Comparison of ENCODE assay signal across 36 cellular contexts in genomic region chr2:131201098-131201497, GRCh38. TPM values are rescaled to one million over a fixed set of nuclear protein-coding genes. Genes with fewer than 3 reads are reported as not detected.
"Had no signal": no experiment of that assay in that cellular context is flagged by ENCODE, and none has a peak within 500 bp of the region (broad histone marks: within the 10 kb centered on the region; RNA-seq: fewer than 3 reads in every experiment).

No MANE protein-coding gene starts in this region.

- FAIRE-seq: colon, endometrium, endothelial cell of umbilical vein had no signal

- ATAC-seq: activated naive CD8-positive, alpha-beta T cell treated with anti-CD3 and anti-CD28 coated beads, Interleukin-2, amount 50 U/mL, for 24 hours; activated T-cell treated with anti-CD3 and anti-CD28 coated beads, Interleukin-2, amount 50 U/mL, for 72 hours; body of pancreas; effector memory CD8-positive, alpha-beta T cell; gastroesophageal sphincter; heart right ventricle; WTC11 had no signal

- H3K9me3 ChIP-seq: adrenal gland, body of pancreas, esophagus squamous epithelium, gastroesophageal sphincter, heart right ventricle had no signal

- H3K27me3 ChIP-seq: adrenal gland, body of pancreas, esophagus squamous epithelium had no signal

- DNase-seq: activated CD4-positive, alpha-beta memory T cell treated with anti-CD3 and anti-CD28 coated beads, Interleukin-2, amount 10 ng/mL, durations not matched to agents 7 days and 5 days; activated CD4-positive, alpha-beta T cell treated with anti-CD3 and anti-CD28 coated beads for 1 hour; activated CD4-positive, alpha-beta T cell treated with anti-CD3 and anti-CD28 coated beads for 4 hours; activated CD4-positive, alpha-beta T cell treated with anti-CD3 and anti-CD28 coated beads, Interleukin-2, amount 10 ng/mL, durations not matched to agents 7 days and 5 days; activated CD4-positive, alpha-beta T cell treated with anti-CD3 and anti-CD28 coated beads, Interleukin-2, amount 50 U/mL, for 4 hours; activated CD8-positive, alpha-beta memory T cell treated with anti-CD3 and anti-CD28 coated beads, Interleukin-2, amount 50 U/mL, for 48 hours; activated naive CD4-positive, alpha-beta T cell treated with anti-CD3 and anti-CD28 coated beads for 36 hours; activated naive CD8-positive, alpha-beta T cell treated with anti-CD3 and anti-CD28 coated beads for 36 hours; activated naive CD8-positive, alpha-beta T cell treated with anti-CD3 and anti-CD28 coated beads, Interleukin-2, amount 50 U/mL, for 24 hours; activated T-cell treated with anti-CD3 and anti-CD28 coated beads for 4 hours; activated T-cell treated with anti-CD3 and anti-CD28 coated beads, Interleukin-2, amount 50 U/mL, for 24 hours; activated T-cell treated with anti-CD3 and anti-CD28 coated beads, Interleukin-2, amount 50 U/mL, for 72 hours; adrenal gland; amygdala; aorta; body of pancreas; caudate nucleus; cortex of kidney; dermis blood vessel endothelial cell; effector CD4-positive, alpha-beta T cell; effector memory CD8-positive, alpha-beta T cell; esophagus squamous epithelium; foreskin melanocyte; heart right ventricle; T-helper 2 cell had no signal

- H3K4me3 ChIP-seq: adrenal gland, body of pancreas, esophagus squamous epithelium, gastroesophageal sphincter, heart right ventricle had no signal

- H3K4me1 ChIP-seq: adrenal gland, body of pancreas, esophagus squamous epithelium, gastroesophageal sphincter, heart right ventricle had no signal

- H3K27ac ChIP-seq: adrenal gland, body of pancreas, epithelial cell of prostate, esophagus squamous epithelium, gastroesophageal sphincter, heart right ventricle, VCaP had no signal

- H3K36me3 ChIP-seq: adrenal gland, esophagus squamous epithelium, gastroesophageal sphincter, heart right ventricle had no signal

RNA-seq across cellular contexts. Expression of gene POTEE, which starts 8.2 kb away (rescaled TPM):
- total RNA-seq: body of pancreas, esophagus squamous epithelium, fibroblast of lung, fibroblast of villous mesenchyme, gastroesophageal sphincter, glomerular endothelial cell had no signal
- polyA plus RNA-seq: aorta, esophagus, heart right ventricle had no signal
